Comparison of ENCODE assay signal across 14 cellular contexts in genomic region chr19:7618771-7619510, GRCh38. TPM values are rescaled to one million over a fixed set of nuclear protein-coding genes. Genes with fewer than 3 reads are reported as not detected.
DNase-seq lines count a peak whose midpoint lies in the region; ATAC-seq, FAIRE-seq and TF ChIP-seq lines count a peak whose summit lies in the region.
"Had no signal": no experiment of that assay in that cellular context is flagged by ENCODE, and none has a peak within 500 bp of the region (broad histone marks: within the 10 kb centered on the region; RNA-seq: fewer than 3 reads in every experiment).

No MANE protein-coding gene starts in this region.

- no peak overlapping the region for H3K4me3 Mint-ChIP-seq in Caco-2 (ENCODE audit: unreplicated experiment)
- no peak overlapping the region for H3K4me3 Mint-ChIP-seq in activated T-cell treated with anti-CD3 and anti-CD28 coated beads, Interleukin-2, amount 50 U/mL, for 24 hours
- H3K4me3 Mint-ChIP-seq: activated naive CD8-positive, alpha-beta T cell treated with anti-CD3 and anti-CD28 coated beads, Interleukin-2, amount 10 ng/mL, durations not matched to agents 7 days and 5 days; immature natural killer cell had no signal

- peak; percentile 87 to 92 (median 89) for ATAC-seq in pancreas
- ATAC-seq in GM21381 (IDR thresholded peaks at IDR 0.05; ENCODE audit: unreplicated experiment) = no peak
- ATAC-seq in activated CD4-positive, CD25-positive, alpha-beta regulatory T cell treated with anti-CD3 and anti-CD28 coated beads, Interleukin-2, amount 50 U/mL, for 24 hours = no peak

- H3K9me3 Mint-ChIP-seq in Caco-2 (ENCODE audit: unreplicated experiment) = no peaks in the 10 kb centered on the region
- no peaks in the 10 kb centered on the region for H3K9me3 Mint-ChIP-seq in activated T-cell treated with anti-CD3 and anti-CD28 coated beads, Interleukin-2, amount 50 U/mL, for 24 hours
- H3K9me3 Mint-ChIP-seq: activated naive CD8-positive, alpha-beta T cell treated with anti-CD3 and anti-CD28 coated beads, Interleukin-2, amount 10 ng/mL, durations not matched to agents 7 days and 5 days; immature natural killer cell had no signal

- no peak overlapping the region for H3K4me3 ChIP-seq in Caco-2 (ENCODE audit: low read depth, low read length)
- no peak overlapping the region for H3K4me3 ChIP-seq in Peyer's patch
- peak overlapping the region in 1 of 4 donors; percentile 7 for H3K4me3 ChIP-seq in esophagus squamous epithelium
- H3K4me3 ChIP-seq in pancreas = no peak overlapping the region

- BruUV-seq in Caco-2 (replicated peaks; lab: Mats Ljungman, UMichigan) = no TSS peak

- H3K9me3 ChIP-seq in Caco-2 (no peaks in the 10 kb centered on the region), Peyer's patch (no peaks in the 10 kb centered on the region), esophagus squamous epithelium (no peaks in the 10 kb centered on the region), pancreas (no peaks in the 10 kb centered on the region)

- peaks cover 78% of the 10 kb centered on the region for H3K36me3 Mint-ChIP-seq in Caco-2 (ENCODE audit: insufficient read depth, unreplicated experiment)
- peaks cover 65% of the 10 kb centered on the region for H3K36me3 Mint-ChIP-seq in activated T-cell treated with anti-CD3 and anti-CD28 coated beads, Interleukin-2, amount 50 U/mL, for 24 hours (ENCODE audit: low read depth)

- H3K4me1 ChIP-seq in Caco-2 (no peaks in the 10 kb centered on the region), Peyer's patch (peaks cover 0 to 24% (median 3%) of the 10 kb centered on the region in 4 donors), esophagus squamous epithelium (peaks cover 15 to 46% (median 26%) of the 10 kb centered on the region in 3 donors), pancreas (peaks cover 24 to 28% (median 26%) of the 10 kb centered on the region in 3 donors)

- 58 to 77% methylated on average over 3 to 5 of the region's 21 CpGs for WGBS in esophagus squamous epithelium, 2 donors
- 18 to 19% methylated on average over 20 to 21 of the region's 21 CpGs for WGBS in pancreas, 2 donors

- H3K4me1 Mint-ChIP-seq in Caco-2 (ENCODE audit: low read depth, unreplicated experiment) = no peaks in the 10 kb centered on the region
- no peaks in the 10 kb centered on the region for H3K4me1 Mint-ChIP-seq in activated T-cell treated with anti-CD3 and anti-CD28 coated beads, Interleukin-2, amount 50 U/mL, for 24 hours (ENCODE audit: low read depth)
- H3K4me1 Mint-ChIP-seq: activated naive CD8-positive, alpha-beta T cell treated with anti-CD3 and anti-CD28 coated beads, Interleukin-2, amount 10 ng/mL, durations not matched to agents 7 days and 5 days had no signal

- peak overlapping the region; percentile 36 for H3K27ac Mint-ChIP-seq in Caco-2 (ENCODE audit: unreplicated experiment)
- H3K27ac Mint-ChIP-seq in activated T-cell treated with anti-CD3 and anti-CD28 coated beads, Interleukin-2, amount 50 U/mL, for 24 hours = no peak overlapping the region
- H3K27ac Mint-ChIP-seq: activated naive CD8-positive, alpha-beta T cell treated with anti-CD3 and anti-CD28 coated beads, Interleukin-2, amount 10 ng/mL, durations not matched to agents 7 days and 5 days had no signal

- H3K27ac ChIP-seq in Peyer's patch (peak overlapping the region in 3 of 4 donors; percentile 62 to 93 (median 83)), esophagus squamous epithelium (peak overlapping the region; percentile 76 to 91 (median 77)), pancreas (peak overlapping the region; percentile 99 to 100 (median 99))
- H3K27ac ChIP-seq: parathyroid adenoma had no signal

- TF ChIP-seq CTCF in Caco-2 (IDR thresholded peaks at IDR 0.05; ENCODE audit: insufficient read depth in 1 of 2, low read depth in 1 of 2, low read length in 1 of 2, severe bottlenecking in 1 of 2, unreplicated experiment in 1 of 2) = no peak
- TF ChIP-seq CTCF in Peyer's patch (IDR thresholded peaks at IDR 0.05) = no peak
- no peak for TF ChIP-seq CTCF in esophagus squamous epithelium (IDR thresholded peaks at IDR 0.05)
- no peak for TF ChIP-seq CTCF in pancreas (IDR thresholded peaks at IDR 0.05)

- CTCF ChIA-PET in Caco-2 (lab: Charles Lee) = interaction anchor here (0.6 kb wide), 1 partner anchor 59 kb away, joined by 3 read pairs; no protein-coding TSS in a partner anchor

- intact Hi-C loops in Caco-2 (cut with micrococcal nuclease; ENCODE audit: unreplicated experiment) (no loop called here), esophagus squamous epithelium (cut with DNase I) (no loop called here), pancreas (cut with DNase I) (no loop called here)

- H3K36me3 ChIP-seq in Caco-2 (ENCODE audit: control insufficient read depth, insufficient read depth, low read length) (no peaks in the 10 kb centered on the region; the same call in 1 of the 2 replicates), Peyer's patch (peaks cover 0 to 75% (median 0%) of the 10 kb centered on the region in 3 donors), esophagus squamous epithelium (peaks cover 21 to 97% (median 37%) of the 10 kb centered on the region in 3 donors), pancreas (peaks cover 0 to 43% (median 35%) of the 10 kb centered on the region in 3 donors)

- H3K27me3 ChIP-seq in Caco-2 (replicated peaks; ENCODE audit: control insufficient read depth, insufficient read depth, low read length) (no peaks in the 10 kb centered on the region), Peyer's patch (no peaks in the 10 kb centered on the region), esophagus squamous epithelium (no peaks in the 10 kb centered on the region), pancreas (no peaks in the 10 kb centered on the region)

- POLR2A ChIA-PET in Caco-2 (lab: Charles Lee) = no interaction called here

- peak; percentile 15 to 46 for TF ChIP-seq POLR2A in Peyer's patch (IDR thresholded peaks at IDR 0.05)
- TF ChIP-seq POLR2A in esophagus squamous epithelium (IDR thresholded peaks at IDR 0.05) = no peak

- no peak for FAIRE-seq in pancreas (lab: Jason Lieb, UNC)

- DNase-seq in Caco-2 (no peak), Peyer's patch (peak in 2 of 3 donors; percentile 81 to 86), esophagus squamous epithelium (lab: John Stamatoyannopoulos, UW) (no peak), pancreas (peak; percentile 89 to 98 (median 96))
- no peak for DNase-seq in activated T-cell treated with anti-CD3 and anti-CD28 coated beads, Interleukin-2, amount 50 U/mL, for 24 hours
- no peak for DNase-seq in stimulated activated CD4-positive, alpha-beta T cell treated with anti-CD3 and anti-CD28 coated beads, Interleukin-4, amount 100 ng/mL, for 24 hours
- DNase-seq: activated naive CD8-positive, alpha-beta T cell treated with anti-CD3 and anti-CD28 coated beads, Interleukin-2, amount 10 ng/mL, durations not matched to agents 7 days and 5 days; immature natural killer cell; KG1; NCI-H2171 treated with DMSO at 0.1 percent for 48 hours; SIG-M5 had no signal

- H3K27me3 Mint-ChIP-seq in Caco-2 (ENCODE audit: insufficient read depth, unreplicated experiment) = no peaks in the 10 kb centered on the region
- H3K27me3 Mint-ChIP-seq in activated T-cell treated with anti-CD3 and anti-CD28 coated beads, Interleukin-2, amount 50 U/mL, for 24 hours = no peaks in the 10 kb centered on the region
- H3K27me3 Mint-ChIP-seq: activated naive CD8-positive, alpha-beta T cell treated with anti-CD3 and anti-CD28 coated beads, Interleukin-2, amount 10 ng/mL, durations not matched to agents 7 days and 5 days had no signal

RNA-seq across cellular contexts. Expression of gene XAB2, which starts 10.4 kb away (rescaled TPM):
- total RNA-seq in Caco-2 (2022) = 44.7 and 47.9 TPM in 2 replicates
- total RNA-seq in Peyer's patch = 10 to 100 TPM; 26.6 to 61.9 (median 33.7) TPM
- 10 to 100 TPM; 20.3 to 34.1 (median 27.8) TPM for total RNA-seq in esophagus squamous epithelium
- total RNA-seq in pancreas = 10 to 100 TPM; 16.8 to 27.9 (median 22.5) TPM
- 10 to 100 TPM; 63.7 to 71.5 TPM for polyA plus RNA-seq in pancreas

RNA-seq across cellular contexts. Expression of gene PET100, which starts 10.7 kb away (rescaled TPM):
- 138 and 139 TPM in 2 replicates for total RNA-seq in Caco-2 (2022)
- 100 to 1,000 TPM in 1 of 4 donors, 10 to 100 TPM in 3; 12.6 to 102 (median 14.5) TPM for total RNA-seq in Peyer's patch
- 10 to 100 TPM; 22.9 to 43.1 (median 25.7) TPM for total RNA-seq in esophagus squamous epithelium
- 10 to 100 TPM; 31.6 to 56.6 (median 47.3) TPM for total RNA-seq in pancreas
- polyA plus RNA-seq in pancreas = 10 to 100 TPM; 91.0 to 95.6 TPM

RNA-seq across cellular contexts. Expression of gene PCP2, which starts 14.6 kb away (rescaled TPM):
- total RNA-seq in Caco-2 (2022) (0.88 and 1.9 TPM in 2 replicates), Peyer's patch (10 to 100 TPM in 1 of 4 donors, 1 to 10 TPM in 2, not detected in 1; 2.3 to 13.4 (median 7.8) TPM), esophagus squamous epithelium (under 1 TPM in 2 of 4 donors, not detected in 2; 0.53 to 0.57 TPM), pancreas (1 to 10 TPM; 1.1 to 3.7 (median 1.8) TPM)
- 10 to 100 TPM in 1 of 2 donors, 1 to 10 TPM in 1; 8.8 to 35.6 TPM for polyA plus RNA-seq in pancreas

RNA-seq across cellular contexts. Expression of gene STXBP2, which starts 18.0 kb away (rescaled TPM):
- total RNA-seq in Caco-2 (2022) = 113 and 125 TPM in 2 replicates
- total RNA-seq in Peyer's patch = 100 to 1,000 TPM; 117 to 245 (median 199) TPM
- total RNA-seq in esophagus squamous epithelium = 10 to 100 TPM; 44.7 to 76.6 (median 55.2) TPM
- 100 to 1,000 TPM in 1 of 6 donors, 10 to 100 TPM in 5; 45.6 to 104 (median 73.4) TPM for total RNA-seq in pancreas
- 100 to 1,000 TPM; 143 to 216 TPM for polyA plus RNA-seq in pancreas

RNA-seq across cellular contexts. Expression of gene CAMSAP3, which starts 23.3 kb away (rescaled TPM):
- total RNA-seq in Caco-2 (2022) = 60.5 and 61.6 TPM in 2 replicates
- total RNA-seq in Peyer's patch = 10 to 100 TPM; 24.8 to 71.7 (median 60.3) TPM
- total RNA-seq in esophagus squamous epithelium = 10 to 100 TPM in 2 of 4 donors, 1 to 10 TPM in 2; 9.3 to 45.5 (median 14.1) TPM
- total RNA-seq in pancreas = 10 to 100 TPM; 12.1 to 25.5 (median 20.6) TPM
- polyA plus RNA-seq in pancreas = 10 to 100 TPM; 52.6 to 64.5 TPM
- polyA plus RNA-seq: immature natural killer cell had no signal

Comparison
In these comparisons a context has a peak if more than half of its experiments do, and no peak if none do; other contexts are left out.
1. DNase-seq: peak in Peyer's patch (2 of 3) and pancreas (6 of 6); none in Caco-2 (0 of 2), esophagus squamous epithelium (single experiment), activated T-cell treated with anti-CD3 and anti-CD28 coated beads, Interleukin-2, amount 50 U/mL, for 24 hours (single experiment) and stimulated activated CD4-positive, alpha-beta T cell treated with anti-CD3 and anti-CD28 coated beads, Interleukin-4, amount 100 ng/mL, for 24 hours (single experiment).
2. POLR2A ChIP-seq: peak in Peyer's patch (2 of 2); none in esophagus squamous epithelium (0 of 4).
3. ATAC-seq: peak in pancreas (4 of 4); none in GM21381 (single experiment) and activated CD4-positive, CD25-positive, alpha-beta regulatory T cell treated with anti-CD3 and anti-CD28 coated beads, Interleukin-2, amount 50 U/mL, for 24 hours (0 of 2).
4. Peak in every context shown above with its lines, with median percentiles within 50 percentile points of each other: H3K27ac ChIP-seq.